Comparison of ENCODE assay signal across 1 cellular context in the genomic region with DNA sequence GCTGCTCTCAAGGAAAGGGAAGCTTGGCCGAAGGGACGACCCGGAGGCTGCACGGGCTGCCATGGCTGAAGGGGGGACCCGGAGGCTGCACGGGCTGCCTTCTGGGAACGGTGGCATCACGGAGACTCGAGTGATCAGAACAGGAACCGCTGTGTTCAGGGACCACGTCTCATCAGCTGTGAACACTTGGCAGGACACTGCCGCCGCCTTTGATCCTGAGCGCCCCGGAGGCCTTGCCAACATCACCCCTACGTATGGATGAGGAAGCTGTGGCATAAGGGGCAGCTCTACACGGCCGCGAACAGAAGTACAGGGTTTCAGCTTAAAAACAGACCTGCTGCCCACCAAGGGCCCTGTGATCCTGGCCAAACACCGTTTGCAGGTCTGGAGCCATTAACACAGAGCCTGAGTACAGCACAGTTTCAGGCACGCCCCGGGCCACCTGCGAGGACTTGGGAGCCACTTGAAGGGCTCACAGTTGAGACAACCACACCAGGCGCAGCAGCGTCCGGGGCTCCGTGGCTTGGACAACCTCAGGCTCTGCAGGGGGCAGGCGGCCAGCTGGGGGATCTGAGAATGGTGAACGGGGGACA.
A peak's percentile ranks its signal among the peaks of the same experiment; 100 is the strongest.
TF ChIP-seq lines count a peak whose summit lies in the region.

No MANE protein-coding gene starts in this region.

TF ChIP-seq in HepG2, 621 proteins besides CTCF, POLR2A, EP300 and RAD21:
- TF ChIP-seq AGO2 (optimal IDR thresholded peaks at IDR 0.05; ENCODE audit: low read depth, low read length) = peak; percentile 11
- TF ChIP-seq, protein P1, sequence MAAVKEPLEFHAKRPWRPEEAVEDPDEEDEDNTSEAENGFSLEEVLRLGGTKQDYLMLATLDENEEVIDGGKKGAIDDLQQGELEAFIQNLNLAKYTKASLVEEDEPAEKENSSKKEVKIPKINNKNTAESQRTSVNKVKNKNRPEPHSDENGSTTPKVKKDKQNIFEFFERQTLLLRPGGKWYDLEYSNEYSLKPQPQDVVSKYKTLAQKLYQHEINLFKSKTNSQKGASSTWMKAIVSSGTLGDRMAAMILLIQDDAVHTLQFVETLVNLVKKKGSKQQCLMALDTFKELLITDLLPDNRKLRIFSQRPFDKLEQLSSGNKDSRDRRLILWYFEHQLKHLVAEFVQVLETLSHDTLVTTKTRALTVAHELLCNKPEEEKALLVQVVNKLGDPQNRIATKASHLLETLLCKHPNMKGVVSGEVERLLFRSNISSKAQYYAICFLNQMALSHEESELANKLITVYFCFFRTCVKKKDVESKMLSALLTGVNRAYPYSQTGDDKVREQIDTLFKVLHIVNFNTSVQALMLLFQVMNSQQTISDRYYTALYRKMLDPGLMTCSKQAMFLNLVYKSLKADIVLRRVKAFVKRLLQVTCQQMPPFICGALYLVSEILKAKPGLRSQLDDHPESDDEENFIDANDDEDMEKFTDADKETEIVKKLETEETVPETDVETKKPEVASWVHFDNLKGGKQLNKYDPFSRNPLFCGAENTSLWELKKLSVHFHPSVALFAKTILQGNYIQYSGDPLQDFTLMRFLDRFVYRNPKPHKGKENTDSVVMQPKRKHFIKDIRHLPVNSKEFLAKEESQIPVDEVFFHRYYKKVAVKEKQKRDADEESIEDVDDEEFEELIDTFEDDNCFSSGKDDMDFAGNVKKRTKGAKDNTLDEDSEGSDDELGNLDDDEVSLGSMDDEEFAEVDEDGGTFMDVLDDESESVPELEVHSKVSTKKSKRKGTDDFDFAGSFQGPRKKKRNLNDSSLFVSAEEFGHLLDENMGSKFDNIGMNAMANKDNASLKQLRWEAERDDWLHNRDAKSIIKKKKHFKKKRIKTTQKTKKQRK (IDR thresholded peaks at IDR 0.05; ENCODE audit: low read length) = no peak
